Comparison of ENCODE assay signal across 14 cellular contexts in the genomic region with DNA sequence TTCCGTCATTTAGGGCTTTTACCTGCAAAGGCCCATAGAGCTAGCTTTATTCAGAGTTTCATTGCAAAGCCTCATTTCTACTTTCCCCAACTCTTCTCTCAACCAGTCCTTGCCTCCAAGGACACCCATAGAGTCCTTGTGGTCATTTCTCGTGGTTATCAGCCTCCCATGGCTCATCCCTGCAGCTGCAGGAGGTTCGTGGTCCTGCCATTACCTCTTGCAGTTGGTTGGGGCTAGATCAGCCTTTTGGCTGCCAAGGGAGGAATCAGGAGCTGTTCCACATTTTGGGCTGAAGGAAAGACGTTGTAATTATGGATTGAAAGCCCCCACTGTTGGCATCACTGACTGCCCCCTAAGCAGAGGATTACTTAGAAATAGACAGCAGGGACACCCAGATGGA.
"Had no signal": no experiment of that assay in that cellular context is flagged by ENCODE, and none has a peak within 500 bp of the region (broad histone marks: within the 10 kb centered on the region; RNA-seq: fewer than 3 reads in every experiment).

No MANE protein-coding gene starts in this region.

- H3K27ac Mint-ChIP-seq: naive B cell; stimulated activated naive B cell treated with anti-CD40 and anti-IgM and Interleukin-4, amounts not matched to agents 10 μg/mL and 1 μg/mL and 100 μg/mL, for 72 hours had no signal

- H3K27me3 ChIP-seq: colonic mucosa, esophagus muscularis mucosa, tibial artery had no signal

- H3K4me3 Mint-ChIP-seq: naive B cell; stimulated activated naive B cell treated with anti-CD40 and anti-IgM and Interleukin-4, amounts not matched to agents 10 μg/mL and 1 μg/mL and 100 μg/mL, for 72 hours had no signal

- H2AFZ ChIP-seq: parathyroid adenoma had no signal

- H3K9me3 ChIP-seq: colonic mucosa, esophagus muscularis mucosa, tibial artery had no signal

- H3K4me1 Mint-ChIP-seq: naive B cell had no signal

- H3K27ac ChIP-seq: colonic mucosa, esophagus muscularis mucosa, parathyroid adenoma, tibial artery had no signal

- ATAC-seq: left lobe of liver; stimulated activated naive B cell treated with anti-CD40 and anti-IgM and Interleukin-4, amounts not matched to agents 10 μg/mL and 1 μg/mL and 100 μg/mL, for 72 hours had no signal

- H3K4me3 ChIP-seq: colonic mucosa, esophagus muscularis mucosa, tibial artery had no signal

- H3K36me3 Mint-ChIP-seq: naive B cell; stimulated activated naive B cell treated with anti-CD40 and anti-IgM and Interleukin-4, amounts not matched to agents 10 μg/mL and 1 μg/mL and 100 μg/mL, for 72 hours had no signal

- DNase-seq: activated CD4-positive, CD25-positive, alpha-beta regulatory T cell treated with anti-CD3 and anti-CD28 coated beads, Interleukin-2, amount 50 U/mL, for 72 hours; activated CD8-positive, alpha-beta memory T cell treated with anti-CD3 and anti-CD28 coated beads for 24 hours; colonic mucosa; hippocampal formation; mammary epithelial cell; naive B cell; stimulated activated CD4-positive, alpha-beta T cell treated with anti-CD3 and anti-CD28 coated beads, Interleukin-4, amount 100 ng/mL, for 1 hour; stimulated activated naive B cell treated with anti-CD40 and anti-IgM and Interleukin-4, amounts not matched to agents 10 μg/mL and 1 μg/mL and 100 μg/mL, for 72 hours; SW 1271; T1000; tibial artery had no signal

- H3K36me3 ChIP-seq: colonic mucosa, esophagus muscularis mucosa, tibial artery had no signal

- H3K9me3 Mint-ChIP-seq: stimulated activated naive B cell treated with anti-CD40 and anti-IgM and Interleukin-4, amounts not matched to agents 10 μg/mL and 1 μg/mL and 100 μg/mL, for 72 hours had no signal

- H3K4me1 ChIP-seq: colonic mucosa, parathyroid adenoma had no signal

- H3K79me2 ChIP-seq: parathyroid adenoma had no signal
